24 cellular contexts compared by ENCODE assay signal in the genomic region with DNA sequence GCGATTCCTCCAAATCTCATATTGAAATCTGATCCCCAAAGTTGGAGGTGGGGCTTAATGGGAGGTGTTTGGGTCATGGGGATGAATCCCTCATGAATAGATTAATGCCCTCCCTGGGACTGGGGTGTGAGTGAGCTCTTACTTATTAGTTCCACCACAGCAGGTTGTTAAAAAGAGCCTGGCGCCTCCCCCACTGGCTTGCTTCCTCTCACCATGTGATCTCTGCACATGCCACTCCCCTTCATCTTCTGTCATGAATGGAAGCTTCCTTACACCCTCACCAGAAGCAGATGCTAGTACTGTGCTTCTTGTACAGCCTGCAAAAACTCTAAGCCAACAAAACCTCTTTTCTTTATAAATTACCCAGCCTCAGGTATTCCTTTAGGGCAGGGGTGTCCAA. TPM values are rescaled to one million over a fixed set of nuclear protein-coding genes. Genes with fewer than 3 reads are reported as not detected.
DNase-seq lines count a peak whose midpoint lies in the region; ATAC-seq, FAIRE-seq and TF ChIP-seq lines count a peak whose summit lies in the region.
"Had no signal": no experiment of that assay in that cellular context is flagged by ENCODE, and none has a peak within 500 bp of the region (broad histone marks: within the 10 kb centered on the region; RNA-seq: fewer than 3 reads in every experiment).

No MANE protein-coding gene starts in this region.

- H2BK20ac ChIP-seq in H1 (ENCODE audit: low read length): no peak overlapping the region

- no peaks in the 10 kb centered on the region for H3K79me1 ChIP-seq in H1 (ENCODE audit: low read depth, low read length)

- no peak overlapping the region for H2BK5ac ChIP-seq in H1 (ENCODE audit: low read depth, low read length)

- H3K9ac ChIP-seq in H1 (replicated peaks in 1 of 4; ENCODE audit: extremely low read depth in 1 of 4, low read depth in 3 of 4, low read length in 3 of 4): no peak overlapping the region
- H3K9ac ChIP-seq in neural progenitor cell: no peak overlapping the region

- H4K5ac ChIP-seq in H1 (ENCODE audit: insufficient read length, low read depth, low read length): no peak overlapping the region

- no peak overlapping the region for H2BK12ac ChIP-seq in H1 (ENCODE audit: low read depth, low read length)

- H3K79me2 ChIP-seq in GM23338 (replicated peaks; ENCODE audit: insufficient read depth) (peaks cover 100% of the 10 kb centered on the region), H1 (ENCODE audit: control insufficient read depth in 1 of 2, insufficient read depth in 2 of 2, low read length in 2 of 2) (peaks cover 40 to 98% of the 10 kb centered on the region in 2 experiments), neural progenitor cell (ENCODE audit: low read depth) (peaks cover 98% of the 10 kb centered on the region)

- H4K8ac ChIP-seq in H1 (ENCODE audit: extremely low read depth, insufficient read depth, low read length): no peak overlapping the region

- H3K9me3 Mint-ChIP-seq in GM23338 (peaks cover 9% of the 10 kb centered on the region; the same call in 1 of the 3 replicates), neural progenitor cell (peaks cover 29% of the 10 kb centered on the region)
- peaks cover 32% of the 10 kb centered on the region for H3K9me3 Mint-ChIP-seq in activated CD4-positive, alpha-beta T cell treated with anti-CD3 and anti-CD28 coated beads, Interleukin-2, amount 10 ng/mL, durations not matched to agents 7 days and 5 days

- no peak overlapping the region for H3K4ac ChIP-seq in H1 (replicated peaks; ENCODE audit: insufficient read length, low read depth, low read length)

- H3F3A ChIP-seq in GM23338 (replicated peaks; ENCODE audit: low read depth) (peaks cover 9% of the 10 kb centered on the region; the same call in 1 of the 2 replicates), neural progenitor cell (ENCODE audit: low read depth) (peaks cover 9% of the 10 kb centered on the region)

- no peak for TF ChIP-seq EP300 in H1 (IDR thresholded peaks at IDR 0.05; ENCODE audit: borderline replicate concordance in 1 of 2, low read depth in 2 of 2, low read length in 2 of 2)

- H3K4me3 ChIP-seq in GM23338 (no peak overlapping the region), H1 (ENCODE audit: extremely low read depth in 1 of 4, insufficient read depth in 2 of 4, low read depth in 3 of 4, low read length in 4 of 4) (peak overlapping the region in 1 of 4 experiments; percentile 25; a peak in 1 of 8 replicates), neural progenitor cell (no peak overlapping the region)
- H3K4me3 ChIP-seq: ascending aorta, esophagus squamous epithelium, gastroesophageal sphincter, HAP-1, skin epidermis, tibial artery had no signal

- POLR2A ChIA-PET in H1 (lab: Charles Lee; ENCODE audit: partially characterized antibody): interaction anchor here (0.7 to 1.6 kb wide), 8 partner anchors 8 to 37 kb away, joined by 3 to 13 read pairs (median 5); partner anchors contain the start of gene RRAS2
- POLR2A ChIA-PET in activated CD4-positive, alpha-beta T cell treated with anti-CD3 and anti-CD28 coated beads, Interleukin-2, amount 10 ng/mL, durations not matched to agents 7 days and 5 days (lab: Charles Lee): no interaction called here

- no peak overlapping the region for H2AK5ac ChIP-seq in H1 (ENCODE audit: low read depth, low read length)

- H3K36me3 ChIP-seq in GM23338 (ENCODE audit: insufficient read depth): no peaks in the 10 kb centered on the region
- peaks cover 0 to 3% (median 0%) of the 10 kb centered on the region in 4 experiments; a peak in 1 of 8 replicates for H3K36me3 ChIP-seq in H1 (ENCODE audit: control insufficient read depth in 2 of 4, insufficient read depth in 4 of 4, low read length in 3 of 4)
- no peaks in the 10 kb centered on the region for H3K36me3 ChIP-seq in neural progenitor cell
- H3K36me3 ChIP-seq: ascending aorta, esophagus squamous epithelium, gastroesophageal sphincter, HAP-1, tibial artery had no signal

- DNase-seq in GM23338 (ENCODE audit: low spot score) (peak; percentile 75), NCI-H226 (peak; percentile 29), H1 (ENCODE audit: low read depth in 1 of 2, low spot score in 2 of 2) (no peak), neural progenitor cell (ENCODE audit: low spot score) (peak; percentile 56), left lobe of liver (ENCODE audit: low spot score) (no peak), NCI-H2171 (lab: John Stamatoyannopoulos, UW) (no peak)
- DNase-seq in activated CD4-positive, alpha-beta T cell treated with anti-CD3 and anti-CD28 coated beads, Interleukin-2, amount 10 ng/mL, durations not matched to agents 7 days and 5 days: no peak
- DNase-seq: activated CD4-positive, alpha-beta T cell treated with anti-CD3 and anti-CD28 coated beads, Interleukin-2, amount 50 U/mL, for 4 hours; activated naive CD4-positive, alpha-beta T cell treated with anti-CD3 and anti-CD28 coated beads for 36 hours; COR-L47; DMS79 treated with DMSO at 0.1 percent for 48 hours; effector CD4-positive, alpha-beta T cell; esophagus squamous epithelium; NCI-H526 treated with DMSO at 0.1 percent for 48 hours; stimulated activated CD4-positive, alpha-beta T cell treated with anti-CD3 and anti-CD28 coated beads, Interleukin-2, amount 100 ng/mL, for 24 hours; tibial artery had no signal

- H4K91ac ChIP-seq in H1 (replicated peaks; ENCODE audit: insufficient read length, low read length): no peak overlapping the region

- H3K4me1 Mint-ChIP-seq in GM23338: peaks cover 56% of the 10 kb centered on the region
- H3K4me1 Mint-ChIP-seq in neural progenitor cell: peaks cover 13% of the 10 kb centered on the region
- peaks cover 26% of the 10 kb centered on the region for H3K4me1 Mint-ChIP-seq in activated CD4-positive, alpha-beta T cell treated with anti-CD3 and anti-CD28 coated beads, Interleukin-2, amount 10 ng/mL, durations not matched to agents 7 days and 5 days

- H3K23ac ChIP-seq in H1 (ENCODE audit: insufficient read length): no peak overlapping the region

- CTCF ChIA-PET in H1 (lab: Charles Lee; ENCODE audit: partially characterized antibody): interaction anchor here (0.8 to 1.5 kb wide), 6 partner anchors 14 to 63 kb away, joined by 3 to 5 read pairs (median 4); no protein-coding TSS in a partner anchor
- CTCF ChIA-PET in activated CD4-positive, alpha-beta T cell treated with anti-CD3 and anti-CD28 coated beads, Interleukin-2, amount 10 ng/mL, durations not matched to agents 7 days and 5 days (lab: Charles Lee): no interaction called here

- FAIRE-seq in H1 (lab: Jason Lieb, UNC): no peak
- FAIRE-seq: GM19239 had no signal

- H3K36me3 Mint-ChIP-seq in GM23338 (ENCODE audit: low read depth): peaks cover 39% of the 10 kb centered on the region
- peaks cover 26% of the 10 kb centered on the region for H3K36me3 Mint-ChIP-seq in neural progenitor cell
- peaks cover 43% of the 10 kb centered on the region for H3K36me3 Mint-ChIP-seq in activated CD4-positive, alpha-beta T cell treated with anti-CD3 and anti-CD28 coated beads, Interleukin-2, amount 10 ng/mL, durations not matched to agents 7 days and 5 days (ENCODE audit: low read depth)

- WGBS in H1 (ENCODE audit: extremely low coverage in 1 of 2, insufficient coverage in 1 of 2, insufficient read length in 1 of 2, insufficient replicate concordance in 2 of 2, low coverage in 1 of 2, low lambda C conversion rate in 2 of 2, missing lambda C conversion rate in 1 of 2), 2 experiments: 61% methylated on average over 2 of the region's 2 CpGs; no CpG with 5 or more reads in 1 of the 2 experiments

- peak overlapping the region; percentile 74 for H3K27ac ChIP-seq in GM23338 (ENCODE audit: low read depth)
- H3K27ac ChIP-seq in H1 (ENCODE audit: low read depth, low read length): no peak overlapping the region
- no peak overlapping the region for H3K27ac ChIP-seq in neural progenitor cell
- H3K27ac ChIP-seq: ascending aorta, esophagus squamous epithelium, gastroesophageal sphincter, skin epidermis, tibial artery had no signal

- peak overlapping the region; percentile 41 for H3K4me3 Mint-ChIP-seq in GM23338
- H3K4me3 Mint-ChIP-seq in neural progenitor cell: no peak overlapping the region
- H3K4me3 Mint-ChIP-seq in activated CD4-positive, alpha-beta T cell treated with anti-CD3 and anti-CD28 coated beads, Interleukin-2, amount 10 ng/mL, durations not matched to agents 7 days and 5 days: no peak overlapping the region
- H3K4me3 Mint-ChIP-seq: activated naive CD4-positive, alpha-beta T cell treated with anti-CD3 and anti-CD28 coated beads for 36 hours; mesothelial cell of epicardium; stimulated activated naive CD8-positive, alpha-beta T cell treated with anti-CD3 and anti-CD28 coated beads, Interleukin-15, Interleukin-2, amounts not matched to agents 100 ng/mL and 50 ng/mL, for 24 hours had no signal

- no peak for TF ChIP-seq CTCF in GM23338 (conservative IDR thresholded peaks at IDR 0.05; ENCODE audit: low read depth in 2 of 2)
- no peak for TF ChIP-seq CTCF in H1 (IDR thresholded peaks at IDR 0.05; ENCODE audit: control extremely low read depth in 1 of 3, insufficient read depth in 1 of 3, low read depth in 1 of 3, low read length in 3 of 3)
- TF ChIP-seq CTCF in neural progenitor cell (IDR thresholded peaks at IDR 0.05): no peak

- H3K27me3 ChIP-seq in GM23338 (ENCODE audit: insufficient read depth): no peaks in the 10 kb centered on the region
- no peaks in the 10 kb centered on the region for H3K27me3 ChIP-seq in H1 (replicated peaks in 1 of 4; ENCODE audit: control insufficient read depth in 3 of 4, extremely low read depth in 1 of 4, insufficient read depth in 3 of 4, low read length in 3 of 4)
- H3K27me3 ChIP-seq in neural progenitor cell: no peaks in the 10 kb centered on the region
- H3K27me3 ChIP-seq: ascending aorta, esophagus squamous epithelium, gastroesophageal sphincter, tibial artery had no signal

- TF ChIP-seq RAD21 in H1 (IDR thresholded peaks at IDR 0.05 in 1 of 2, conservative IDR thresholded peaks at IDR 0.05 in 1 of 2; ENCODE audit: low read depth in 2 of 2, low read length in 2 of 2): no peak

- H2AFZ ChIP-seq in GM23338: no peak overlapping the region
- H2AFZ ChIP-seq in H1 (ENCODE audit: low read length): no peak overlapping the region
- H2AFZ ChIP-seq in neural progenitor cell (replicated peaks): no peak overlapping the region

- TF ChIP-seq POLR2A in H1 (IDR thresholded peaks at IDR 0.05; ENCODE audit: control extremely low read depth in 1 of 2, low read depth in 2 of 2, low read length in 2 of 2): no peak

- ATAC-seq in GM23338: peak; percentile 87
- no peak for ATAC-seq in left lobe of liver
- ATAC-seq: gastroesophageal sphincter, Right ventricle myocardium inferior had no signal

- H2BK15ac ChIP-seq in H1 (ENCODE audit: low read length): no peak overlapping the region

- H3K23me2 ChIP-seq in H1 (ENCODE audit: low read depth, low read length): no peaks in the 10 kb centered on the region

- H3K27me3 Mint-ChIP-seq in GM23338 (ENCODE audit: insufficient read depth, low read depth, poor library complexity): no peaks in the 10 kb centered on the region
- no peaks in the 10 kb centered on the region for H3K27me3 Mint-ChIP-seq in neural progenitor cell (ENCODE audit: insufficient read depth, low read depth)
- H3K27me3 Mint-ChIP-seq in activated CD4-positive, alpha-beta T cell treated with anti-CD3 and anti-CD28 coated beads, Interleukin-2, amount 10 ng/mL, durations not matched to agents 7 days and 5 days: no peaks in the 10 kb centered on the region
- H3K27me3 Mint-ChIP-seq: stimulated activated naive CD8-positive, alpha-beta T cell treated with anti-CD3 and anti-CD28 coated beads, Interleukin-15, Interleukin-2, amounts not matched to agents 100 ng/mL and 50 ng/mL, for 24 hours had no signal

- H3K4me1 ChIP-seq in GM23338 (ENCODE audit: insufficient read depth) (peaks cover 54% of the 10 kb centered on the region), H1 (replicated peaks in 1 of 4; ENCODE audit: control insufficient read depth in 3 of 4, insufficient read depth in 4 of 4, low read length in 3 of 4) (peaks cover 0 to 19% (median 10%) of the 10 kb centered on the region in 4 experiments; a peak in 5 of 7 replicates), neural progenitor cell (peaks cover 16% of the 10 kb centered on the region)
- H3K4me1 ChIP-seq: esophagus squamous epithelium, gastroesophageal sphincter, tibial artery had no signal

- H4K20me1 ChIP-seq in GM23338 (replicated peaks; ENCODE audit: insufficient read depth) (peaks cover 9% of the 10 kb centered on the region; the same call in 1 of the 2 replicates), H1 (replicated peaks in 1 of 2; ENCODE audit: control insufficient read depth in 1 of 2, insufficient read depth in 2 of 2, low read length in 2 of 2) (peaks cover 1 to 10% of the 10 kb centered on the region in 2 experiments), neural progenitor cell (ENCODE audit: low read depth) (peaks cover 18% of the 10 kb centered on the region)

- no peak overlapping the region for H3K18ac ChIP-seq in H1 (ENCODE audit: extremely low read depth, low read length)

- H3K4me2 ChIP-seq in GM23338: peak overlapping the region; percentile 44
- peak overlapping the region; percentile 5 to 50; a peak in 2 of 4 replicates for H3K4me2 ChIP-seq in H1 (ENCODE audit: insufficient read depth in 1 of 2, low read depth in 2 of 2, low read length in 2 of 2)
- no peak overlapping the region for H3K4me2 ChIP-seq in neural progenitor cell

- H3K14ac ChIP-seq in H1 (ENCODE audit: insufficient read length): no peak overlapping the region

- H3K27ac Mint-ChIP-seq in GM23338 (peak overlapping the region; percentile 84), neural progenitor cell (peak overlapping the region; percentile 18)
- no peak overlapping the region for H3K27ac Mint-ChIP-seq in activated CD4-positive, alpha-beta T cell treated with anti-CD3 and anti-CD28 coated beads, Interleukin-2, amount 10 ng/mL, durations not matched to agents 7 days and 5 days
- H3K27ac Mint-ChIP-seq: activated naive CD4-positive, alpha-beta T cell treated with anti-CD3 and anti-CD28 coated beads for 36 hours; mesothelial cell of epicardium; stimulated activated naive CD8-positive, alpha-beta T cell treated with anti-CD3 and anti-CD28 coated beads, Interleukin-15, Interleukin-2, amounts not matched to agents 100 ng/mL and 50 ng/mL, for 24 hours had no signal

- no peak overlapping the region for H2BK120ac ChIP-seq in H1 (replicated peaks; ENCODE audit: low read depth, low read length)

- H3K9me3 ChIP-seq in H1 (ENCODE audit: insufficient read depth in 2 of 2, low read depth in 1 of 2, low read length in 1 of 2) (peaks cover 0 to 2% of the 10 kb centered on the region in 2 experiments; a peak in 1 of 4 replicates), neural progenitor cell (ENCODE audit: low read depth) (no peaks in the 10 kb centered on the region)
- H3K9me3 ChIP-seq: esophagus squamous epithelium, gastroesophageal sphincter, HAP-1, tibial artery had no signal

- H3K9me2 ChIP-seq in GM23338 (ENCODE audit: insufficient read depth): no peaks in the 10 kb centered on the region

- no peak overlapping the region for H3K56ac ChIP-seq in H1 (replicated peaks; ENCODE audit: insufficient read length, low read depth, low read length)

RNA-seq across cellular contexts. Expression of gene RRAS2, which starts 8.8 kb away (rescaled TPM):
- total RNA-seq in GM23338 (2014; rRNA removed; shearing (Covaris generic)): 293 and 296 TPM in 2 replicates
- polyA plus RNA-seq in GM23338 (2016; fragmentation: Nextera tagmentation; extraction: Ambion mirVana) (174 and 196 TPM in 2 replicates), H1 (2011; rRNA removed) (48.5 and 72.3 TPM in 2 replicates)
- total RNA-seq in H1 (2021; fragmentation: NEBNext Ultra II Directional; extraction: Animal tissue kit (Norgen Biotek cat#: 25700)): 220 and 234 TPM in 2 replicates
- 100 TPM for polyA plus RNA-seq in H1 (2011; cell fraction: cytosol; rRNA removed)
- 27.8 TPM for polyA plus RNA-seq in H1 (2011; cell fraction: nucleus; rRNA removed)
- polyA plus RNA-seq in H1 (2012, experiment 1 of 2): 94.8 to 171 TPM (median 113 TPM) in 4 replicates
- 51.6 TPM for polyA plus RNA-seq in H1 (2012, experiment 2 of 2)
- polyA plus RNA-seq in H1 (2013, experiment 1 of 2): 142 TPM
- 146 TPM for polyA plus RNA-seq in H1 (2013, experiment 2 of 2)
- polyA minus RNA-seq in H1 (2011; rRNA and poly(A)+ RNA removed): 46.3 and 83.7 TPM in 2 replicates
- 105 TPM for polyA minus RNA-seq in H1 (2011; cell fraction: cytosol; rRNA and poly(A)+ RNA removed)
- polyA minus RNA-seq in H1 (2011; cell fraction: nucleus; rRNA and poly(A)+ RNA removed): 85.4 TPM
- total RNA-seq in neural progenitor cell (ENCODE audit: low replicate concordance) (87.4 and 129 TPM in 2 replicates), left lobe of liver (24.1 TPM)
- 10 to 100 TPM; 41.4 to 43.7 TPM for total RNA-seq in activated CD4-positive, alpha-beta T cell treated with anti-CD3 and anti-CD28 coated beads, Interleukin-2, amount 10 ng/mL, durations not matched to agents 7 days and 5 days

Comparison
In these comparisons a context has a peak if more than half of its experiments do, and no peak if none do; other contexts are left out.
1. DNase-seq: peak in GM23338 (single experiment), NCI-H226 (single experiment) and neural progenitor cell (single experiment); none in H1 (0 of 2), left lobe of liver (single experiment), activated CD4-positive, alpha-beta T cell treated with anti-CD3 and anti-CD28 coated beads, Interleukin-2, amount 10 ng/mL, durations not matched to agents 7 days and 5 days (single experiment) and NCI-H2171 (single experiment).